ENCODE assay signal across 8 cellular contexts in the genomic region with DNA sequence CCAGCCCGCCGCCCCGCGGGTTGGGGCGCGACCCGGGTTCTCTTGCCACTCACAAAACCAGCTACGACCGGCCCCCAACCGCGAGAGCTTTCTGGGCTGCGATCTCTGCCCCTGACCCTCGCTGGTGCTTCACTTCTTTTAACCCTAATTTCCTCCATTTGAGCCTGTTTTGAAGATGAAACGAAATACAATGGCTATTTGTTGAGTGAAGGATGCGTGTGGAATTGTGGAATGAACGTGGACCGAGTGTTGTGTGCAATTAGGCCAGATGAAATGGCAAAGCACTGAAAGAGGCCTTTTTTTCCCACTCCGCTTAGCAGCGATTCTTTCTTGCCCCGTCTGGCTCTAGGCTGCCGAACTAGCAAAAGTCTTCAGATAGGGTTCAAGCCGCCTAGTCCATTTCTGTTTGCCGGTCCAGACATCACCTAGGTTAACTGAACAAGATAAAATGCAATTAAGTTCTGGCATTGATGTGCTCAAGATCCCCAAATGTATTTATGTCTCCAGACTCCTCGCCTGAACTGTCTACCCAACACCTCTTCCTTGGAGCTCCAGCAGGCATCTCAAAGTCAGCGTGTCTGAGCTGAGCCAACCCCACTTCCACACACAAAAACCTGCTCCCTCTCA. TPM values are rescaled to one million over a fixed set of nuclear protein-coding genes. Genes with fewer than 3 reads are reported as not detected.
DNase-seq lines count a peak whose midpoint lies in the region; ATAC-seq, FAIRE-seq and TF ChIP-seq lines count a peak whose summit lies in the region.

No MANE protein-coding gene starts in this region.

- intact Hi-C loops in Calu3 (cut with micrococcal nuclease; ENCODE audit: unreplicated experiment) (no loop called here), dorsolateral prefrontal cortex (cut with DNase I) (loop anchor here (1.0 to 2.0 kb wide), 3 partner anchors 34 to 44 kb away; a partner anchor contains a TSS)

- H3K4me1 ChIP-seq in OCI-LY1 (ENCODE audit: insufficient read depth, low read length, severe bottlenecking) (peaks cover 25% of the 10 kb centered on the region), muscle layer of colon (ENCODE audit: insufficient read depth, low read length) (peaks cover 41% of the 10 kb centered on the region)

- TF ChIP-seq CTCF in Calu3 (IDR thresholded peaks at IDR 0.05; ENCODE audit: unreplicated experiment) (no peak), OCI-LY1 (IDR thresholded peaks at IDR 0.05; ENCODE audit: low read length) (no peak), dorsolateral prefrontal cortex (IDR thresholded peaks at IDR 0.05 in 54 of 56, conservative IDR thresholded peaks at IDR 0.05 in 2 of 56; ENCODE audit: low read depth in 1 of 56, partially characterized antibody in 56 of 56) (peak in 2 of 56 donors; percentile 6)

- H3K27ac ChIP-seq in OCI-LY1 (ENCODE audit: low read depth, low read length, poor library complexity, severe bottlenecking) (no peak overlapping the region), dorsolateral prefrontal cortex (peak overlapping the region; percentile 88 to 100 (median 98)), muscle layer of colon (ENCODE audit: low read depth, low read length) (peak overlapping the region; percentile 64)

- H3F3A ChIP-seq in OCI-LY1 (ENCODE audit: insufficient read depth, low read length): no peaks in the 10 kb centered on the region

- no peaks in the 10 kb centered on the region for H4K20me1 ChIP-seq in OCI-LY1 (ENCODE audit: insufficient read depth, low read length)

- H3K36me3 ChIP-seq in OCI-LY1 (ENCODE audit: insufficient read depth, low read length) (no peaks in the 10 kb centered on the region), muscle layer of colon (ENCODE audit: insufficient read depth, low read length) (no peaks in the 10 kb centered on the region)

- CTCF ChIA-PET in Calu3 (lab: Charles Lee): no interaction called here

- H3K9me3 ChIP-seq in OCI-LY1 (ENCODE audit: low read length): no peaks in the 10 kb centered on the region
- no peaks in the 10 kb centered on the region for H3K9me3 ChIP-seq in muscle layer of colon (ENCODE audit: low read length)

- ATAC-seq in HG03571 (IDR thresholded peaks at IDR 0.05; ENCODE audit: unreplicated experiment) (no peak), HG02678 (IDR thresholded peaks at IDR 0.05; ENCODE audit: unreplicated experiment) (no peak)

- peak overlapping the region; percentile 94 for H3K4me3 Mint-ChIP-seq in Calu3 (ENCODE audit: low read depth, unreplicated experiment)

- no peak for FAIRE-seq in HTR-8/SVneo (lab: Jason Lieb, UNC)

- peak overlapping the region; percentile 100 for H3K4me2 ChIP-seq in OCI-LY1 (ENCODE audit: low read length)

- H3K27me3 ChIP-seq in OCI-LY1 (ENCODE audit: insufficient read depth, low read length): no peaks in the 10 kb centered on the region; the same call in 1 of the 2 replicates
- no peaks in the 10 kb centered on the region for H3K27me3 ChIP-seq in dorsolateral prefrontal cortex
- no peaks in the 10 kb centered on the region for H3K27me3 ChIP-seq in muscle layer of colon (ENCODE audit: control insufficient read depth in 1 of 2, insufficient read depth in 2 of 2, low read length in 2 of 2)

- no peaks in the 10 kb centered on the region for H3K79me2 ChIP-seq in OCI-LY1 (ENCODE audit: insufficient read depth, low read length)

- DNase-seq in Calu3 (no peak), dorsolateral prefrontal cortex (peak in 3 of 10 donors; percentile 37 to 57 (median 53)), HTR-8/SVneo (ENCODE audit: insufficient read length, low spot score) (no peak), NCI-H146 (lab: John Stamatoyannopoulos, UW) (no peak)

- no peaks in the 10 kb centered on the region for H3K9me3 Mint-ChIP-seq in Calu3 (ENCODE audit: low read depth, unreplicated experiment)

- peak overlapping the region; percentile 96 for H3K4me3 ChIP-seq in OCI-LY1 (ENCODE audit: low read depth, low read length, poor library complexity, severe bottlenecking)
- H3K4me3 ChIP-seq in dorsolateral prefrontal cortex: peak overlapping the region; percentile 74 to 100 (median 97)
- H3K4me3 ChIP-seq in muscle layer of colon (ENCODE audit: low read depth in 1 of 2, low read length in 2 of 2): peak overlapping the region; percentile 39 to 75

- H2AFZ ChIP-seq in OCI-LY1 (ENCODE audit: low read length): peak overlapping the region; percentile 100

- H3K4me1 Mint-ChIP-seq in Calu3 (ENCODE audit: low read depth, unreplicated experiment): peaks cover 29% of the 10 kb centered on the region

- H3K36me3 Mint-ChIP-seq in Calu3 (ENCODE audit: insufficient read depth, unreplicated experiment): peaks cover 40% of the 10 kb centered on the region

- no peaks in the 10 kb centered on the region for H3K27me3 Mint-ChIP-seq in Calu3 (ENCODE audit: unreplicated experiment)

- no TSS peak for BruUV-seq in Calu3 (replicated peaks; lab: Mats Ljungman, UMichigan)

- H3K9ac ChIP-seq in OCI-LY1 (ENCODE audit: low read length) (peak overlapping the region; percentile 84), muscle layer of colon (ENCODE audit: low read length) (peak overlapping the region; percentile 94)

- H3K27ac Mint-ChIP-seq in Calu3 (ENCODE audit: unreplicated experiment): peak overlapping the region; percentile 96

- H3K9me2 ChIP-seq in OCI-LY1 (ENCODE audit: low read depth, low read length): no peaks in the 10 kb centered on the region

RNA-seq across cellular contexts. Expression of a gene that starts 0.4 kb away (rescaled TPM):
- total RNA-seq in Calu3 (2022) (113 and 114 TPM in 2 replicates), dorsolateral prefrontal cortex (100 to 1,000 TPM in 119 of 120 experiments, 10 to 100 TPM in 1; 99.7 to 274 (median 141) TPM)

RNA-seq across cellular contexts. Expression of a gene that starts 44.0 kb away (rescaled TPM):
- total RNA-seq in Calu3 (2022) (172 and 178 TPM in 2 replicates), dorsolateral prefrontal cortex (100 to 1,000 TPM; 150 to 281 (median 197) TPM)
